In the genomic region with DNA sequence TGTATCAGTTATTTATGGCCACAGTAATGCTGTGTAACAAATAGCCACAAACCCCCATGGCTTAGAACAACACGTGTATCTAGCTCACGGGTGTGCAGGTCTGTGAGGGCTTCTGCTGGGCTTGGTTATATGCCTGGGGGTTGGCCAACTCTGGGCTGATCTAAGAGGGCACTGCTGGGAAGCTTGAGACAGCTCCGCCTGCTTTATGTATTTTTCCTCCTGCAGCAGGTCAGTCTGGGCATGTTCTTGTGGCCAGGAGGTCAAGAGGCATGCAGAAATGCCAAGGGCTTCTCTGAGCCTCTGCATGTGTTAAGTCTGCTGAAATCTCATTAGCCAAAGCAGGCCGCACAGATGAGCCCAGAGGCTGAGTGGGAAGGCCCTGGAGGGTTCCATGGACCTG, we compare ENCODE assay signal across 18 cellular contexts.
"Had no signal": no experiment of that assay in that cellular context is flagged by ENCODE, and none has a peak within 500 bp of the region (broad histone marks: within the 10 kb centered on the region; RNA-seq: fewer than 3 reads in every experiment).

No MANE protein-coding gene starts in this region.

- H3K9ac ChIP-seq: neural progenitor cell had no signal

- H3K4me1 ChIP-seq: colonic mucosa, psoas muscle, spleen, tibial nerve, vagina had no signal

- H3K27ac ChIP-seq: colonic mucosa, neural progenitor cell, psoas muscle, skin epidermis, spleen, thoracic aorta, tibial nerve, vagina had no signal

- H3K9me3 ChIP-seq: colonic mucosa, psoas muscle, spleen, thoracic aorta, tibial nerve, vagina had no signal

- H3K27me3 ChIP-seq: colonic mucosa, neural progenitor cell, spleen, tibial nerve, vagina had no signal

- FAIRE-seq: frontal cortex, keratinocyte had no signal

- DNase-seq: colonic mucosa; head of caudate nucleus; mammary epithelial cell; mesendoderm; midbrain; naive thymus-derived CD4-positive, alpha-beta T cell; psoas muscle; right cardiac atrium; spleen; stimulated activated CD4-positive, alpha-beta T cell treated with anti-CD3 and anti-CD28 coated beads, Interleukin-4, amount 100 ng/mL, for 4 hours; stimulated activated naive B cell treated with anti-CD40 and anti-IgM and Interleukin-4, amounts not matched to agents 10 μg/mL and 1 μg/mL and 100 μg/mL, for 72 hours had no signal

- H3K4me2 ChIP-seq: neural progenitor cell had no signal

- H2AFZ ChIP-seq: neural progenitor cell had no signal

- H3K4me3 ChIP-seq: colonic mucosa, neural progenitor cell, psoas muscle, skin epidermis, spleen, thoracic aorta, tibial nerve, vagina had no signal

- ATAC-seq: naive thymus-derived CD4-positive, alpha-beta T cell; psoas muscle; right cardiac atrium; stimulated activated naive B cell treated with anti-CD40 and anti-IgM and Interleukin-4, amounts not matched to agents 10 μg/mL and 1 μg/mL and 100 μg/mL, for 72 hours had no signal

- H3K36me3 ChIP-seq: colonic mucosa, neural progenitor cell, spleen, thoracic aorta, tibial nerve, vagina had no signal
